1 cellular context compared by ENCODE assay signal in genomic region chr7:27177795-27178320, GRCh38.
A peak's percentile ranks its signal among the peaks of the same experiment; 100 is the strongest.
TF ChIP-seq lines count a peak whose summit lies in the region.

No MANE protein-coding gene starts in this region.

TF ChIP-seq in HEK293, 187 proteins besides CTCF, POLR2A, EP300 and RAD21 (continued from another document):
- TF ChIP-seq PRDM6 (tag by site-specific recombination; IDR thresholded peaks at IDR 0.05) = peak; percentile 34
- TF ChIP-seq ZNF2 (tag by site-specific recombination; IDR thresholded peaks at IDR 0.05) = no peak
- TF ChIP-seq SALL2 (tag by site-specific recombination; IDR thresholded peaks at IDR 0.05; ENCODE audit: borderline replicate concordance) = no peak
- TF ChIP-seq ZBTB10 (tag by site-specific recombination; IDR thresholded peaks at IDR 0.05) = no peak
- no peak for TF ChIP-seq ZNF658 (tag by site-specific recombination; IDR thresholded peaks at IDR 0.05)
